In genomic region chr2:186991766-186992417, GRCh38 we compare ENCODE assay signal across 2 cellular contexts.
TF ChIP-seq lines count a peak whose summit lies in the region.

No MANE protein-coding gene starts in this region.

TF ChIP-seq in liver, 16 proteins besides CTCF, POLR2A, EP300 and RAD21 (continued from another document):
- TF ChIP-seq, protein P1, sequence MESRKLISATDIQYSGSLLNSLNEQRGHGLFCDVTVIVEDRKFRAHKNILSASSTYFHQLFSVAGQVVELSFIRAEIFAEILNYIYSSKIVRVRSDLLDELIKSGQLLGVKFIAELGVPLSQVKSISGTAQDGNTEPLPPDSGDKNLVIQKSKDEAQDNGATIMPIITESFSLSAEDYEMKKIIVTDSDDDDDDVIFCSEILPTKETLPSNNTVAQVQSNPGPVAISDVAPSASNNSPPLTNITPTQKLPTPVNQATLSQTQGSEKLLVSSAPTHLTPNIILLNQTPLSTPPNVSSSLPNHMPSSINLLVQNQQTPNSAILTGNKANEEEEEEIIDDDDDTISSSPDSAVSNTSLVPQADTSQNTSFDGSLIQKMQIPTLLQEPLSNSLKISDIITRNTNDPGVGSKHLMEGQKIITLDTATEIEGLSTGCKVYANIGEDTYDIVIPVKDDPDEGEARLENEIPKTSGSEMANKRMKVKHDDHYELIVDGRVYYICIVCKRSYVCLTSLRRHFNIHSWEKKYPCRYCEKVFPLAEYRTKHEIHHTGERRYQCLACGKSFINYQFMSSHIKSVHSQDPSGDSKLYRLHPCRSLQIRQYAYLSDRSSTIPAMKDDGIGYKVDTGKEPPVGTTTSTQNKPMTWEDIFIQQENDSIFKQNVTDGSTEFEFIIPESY (IDR thresholded peaks at IDR 0.05), result no peak
- no peak for TF ChIP-seq YY1 (IDR thresholded peaks at IDR 0.05)

TF ChIP-seq in HepG2, 621 proteins besides CTCF, POLR2A, EP300 and RAD21 (continued from another document):
- TF ChIP-seq, protein P2, sequence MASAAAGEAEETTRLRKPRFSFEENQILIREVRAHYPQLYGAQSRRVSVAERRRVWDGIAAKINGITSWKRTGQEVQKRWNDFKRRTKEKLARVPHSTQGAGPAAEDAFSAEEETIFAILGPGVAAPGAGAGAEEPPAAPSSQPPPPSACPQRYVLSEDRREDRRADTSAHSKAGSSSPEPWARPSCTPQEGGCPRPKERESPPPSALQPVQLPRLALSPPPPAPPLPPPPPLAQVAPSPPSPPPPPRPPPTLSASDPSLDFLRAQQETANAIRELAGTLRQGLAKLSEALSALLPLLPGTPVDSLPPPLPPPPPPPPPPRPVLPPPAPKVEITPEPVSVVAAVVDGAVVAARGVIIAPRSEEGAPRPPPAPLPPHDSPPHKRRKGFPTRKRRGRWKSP (CRISPR knock-in tag; IDR thresholded peaks at IDR 0.05), result no peak
- TF ChIP-seq ZBTB39 (CRISPR knock-in tag; IDR thresholded peaks at IDR 0.05), result no peak
- TF ChIP-seq KMT2A (CRISPR knock-in tag; IDR thresholded peaks at IDR 0.05), result no peak
- no peak for TF ChIP-seq MYC (CRISPR knock-in tag; IDR thresholded peaks at IDR 0.05; ENCODE audit: borderline replicate concordance)
- TF ChIP-seq SPEN (CRISPR knock-in tag; IDR thresholded peaks at IDR 0.05; ENCODE audit: low read depth), result no peak
